ENCODE assay signal across 2 cellular contexts in genomic region chr15:42716626-42717025, GRCh38.
TF ChIP-seq lines count a peak whose summit lies in the region.

No MANE protein-coding gene starts in this region.

TF ChIP-seq in IMR-90, 13 proteins besides CTCF, POLR2A, EP300 and RAD21 (continued from another document):
- no peak for TF ChIP-seq RCOR1 (IDR thresholded peaks at IDR 0.05; ENCODE audit: insufficient replicate concordance, low read length)
- TF ChIP-seq USF2 (IDR thresholded peaks at IDR 0.05; ENCODE audit: low read depth, low read length), result no peak
- TF ChIP-seq FOS (IDR thresholded peaks at IDR 0.05; ENCODE audit: low read depth, low read length), result no peak
- TF ChIP-seq BHLHE40 (IDR thresholded peaks at IDR 0.05; ENCODE audit: low read depth, low read length), result no peak
- TF ChIP-seq MAZ (IDR thresholded peaks at IDR 0.05; ENCODE audit: borderline replicate concordance, low read depth, low read length), result no peak
- TF ChIP-seq MXI1 (IDR thresholded peaks at IDR 0.05; ENCODE audit: borderline replicate concordance, low read depth, low read length), result no peak
- TF ChIP-seq ELK1 (IDR thresholded peaks at IDR 0.05; ENCODE audit: borderline replicate concordance, low read depth, low read length), result no peak
- TF ChIP-seq CHD1 (IDR thresholded peaks at IDR 0.05; ENCODE audit: low read depth, low read length), result no peak
- TF ChIP-seq SMC3 (IDR thresholded peaks at IDR 0.05; ENCODE audit: low read depth, low read length), result no peak
- no peak for TF ChIP-seq RFX5 (IDR thresholded peaks at IDR 0.05; ENCODE audit: low read depth, low read length)

TF ChIP-seq in GM12891, 5 proteins besides CTCF, POLR2A, EP300 and RAD21 (continued from another document):
- no peak for TF ChIP-seq TAF1 (IDR thresholded peaks at IDR 0.05; ENCODE audit: low read depth, low read length)
